In the genomic region with DNA sequence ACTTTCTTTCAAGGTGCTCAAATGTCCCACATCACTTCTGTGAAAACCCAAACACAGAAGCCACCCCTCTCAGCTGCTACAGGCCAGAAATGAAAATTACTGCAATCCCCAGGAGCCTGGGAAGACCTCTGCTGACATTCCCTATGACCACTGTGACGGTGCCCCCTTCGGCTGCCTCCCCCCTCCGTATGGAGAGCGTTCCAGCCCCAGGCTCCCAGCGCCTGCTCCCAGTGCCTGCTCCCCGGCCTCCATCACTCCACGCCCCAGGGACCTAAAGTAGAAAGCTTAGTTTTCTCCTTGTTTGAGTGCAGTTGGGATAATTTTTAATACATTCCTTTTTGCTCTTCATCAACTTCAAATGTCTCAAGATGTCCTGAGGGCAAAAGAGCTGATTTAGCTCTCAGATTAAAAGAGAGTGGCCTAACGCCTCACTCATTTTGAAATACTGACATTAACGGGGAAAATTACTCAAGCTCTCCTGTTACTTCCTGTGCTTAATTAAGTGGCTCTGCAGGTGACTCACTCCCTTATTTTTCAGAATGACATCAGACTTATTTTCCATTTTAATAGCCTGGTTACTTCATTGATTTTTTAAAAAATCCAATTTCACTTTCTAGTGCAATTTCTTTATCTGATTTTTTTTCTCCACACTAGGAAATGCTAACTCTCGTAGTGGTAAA, we compare ENCODE assay signal across 8 cellular contexts.
DNase-seq lines count a peak whose midpoint lies in the region; TF ChIP-seq lines count a peak whose summit lies in the region.
"Not testable (repeated sequence)": the region's sequence is repeated elsewhere in the genome, so short reads cannot be mapped to it uniquely, and the experiment has no call there.

No MANE protein-coding gene starts in this region.

- not testable (repeated sequence) for H3K23ac ChIP-seq in neuronal stem cell (ENCODE audit: low read depth, low read length, poor library complexity)

- H3K9ac ChIP-seq in neuronal stem cell (ENCODE audit: low read depth, low read length, poor library complexity), result not testable (repeated sequence)

- H3K9me3 Mint-ChIP-seq in activated CD4-positive, alpha-beta T cell treated with anti-CD3 and anti-CD28 coated beads, Interleukin-2, amount 10 ng/mL, durations not matched to agents 24 days and 14 days; stimulated activated naive CD8-positive, alpha-beta T cell treated with anti-CD3 and anti-CD28 coated beads, Interleukin-15, Interleukin-2, amounts not matched to agents 100 ng/mL and 50 ng/mL, for 24 hours: not testable (repeated sequence)

- not testable (repeated sequence) for H3K4ac ChIP-seq in neuronal stem cell (ENCODE audit: low read length)

- not testable (repeated sequence) for H3K27me3 ChIP-seq in breast epithelium; hepatocyte; neuronal stem cell (ENCODE audit: control insufficient read depth in 3 of 3, insufficient read depth in 3 of 3, low read depth in 1 of 3, low read length in 3 of 3)

- H2BK120ac ChIP-seq in neuronal stem cell (ENCODE audit: low read depth, low read length), result not testable (repeated sequence)

- H3K36me3 ChIP-seq in breast epithelium; hepatocyte (replicated peaks; ENCODE audit: insufficient read depth, low read depth); neuronal stem cell (replicated peaks in 1 of 2; ENCODE audit: control insufficient read depth in 2 of 2, insufficient read depth in 2 of 2, low read length in 2 of 2): not testable (repeated sequence)

- not testable (repeated sequence) for H3K79me1 ChIP-seq in neuronal stem cell (ENCODE audit: low read depth, low read length)

- H3K79me2 ChIP-seq in hepatocyte, result not testable (repeated sequence)

- not testable (repeated sequence) for TF ChIP-seq POLR2A in breast epithelium (IDR thresholded peaks at IDR 0.05)

- peak; percentile 46 for DNase-seq in ELR (ENCODE audit: low read depth)
- peak; percentile 77 for DNase-seq in M059J (ENCODE audit: low read depth)
- peak; percentile 57 for DNase-seq in activated CD4-positive, alpha-beta T cell treated with anti-CD3 and anti-CD28 coated beads, Interleukin-2, amount 10 ng/mL, durations not matched to agents 24 days and 14 days
- peak; percentile 13 for DNase-seq in activated naive CD4-positive, alpha-beta T cell treated with Interleukin-2 at 50 U/mL for 16 hours
- not testable (repeated sequence) for DNase-seq in breast epithelium (ENCODE audit: low spot score in 2 of 2); neuronal stem cell (ENCODE audit: low spot score)
- DNase-seq in hepatocyte (ENCODE audit: low spot score), result peak; percentile 8

- peaks cover 12% of the 10 kb centered on the region for H3K4me1 Mint-ChIP-seq in activated CD4-positive, alpha-beta T cell treated with anti-CD3 and anti-CD28 coated beads, Interleukin-2, amount 10 ng/mL, durations not matched to agents 24 days and 14 days
- H3K4me1 Mint-ChIP-seq in stimulated activated naive CD8-positive, alpha-beta T cell treated with anti-CD3 and anti-CD28 coated beads, Interleukin-15, Interleukin-2, amounts not matched to agents 100 ng/mL and 50 ng/mL, for 24 hours (ENCODE audit: low read depth), result peaks cover 36% of the 10 kb centered on the region

- H4K91ac ChIP-seq in neuronal stem cell (ENCODE audit: low read depth, low read length, poor library complexity), result not testable (repeated sequence)

- intact Hi-C loops in activated CD4-positive, alpha-beta T cell treated with anti-CD3 and anti-CD28 coated beads, Interleukin-2, amount 10 ng/mL, durations not matched to agents 24 days and 14 days (cut with micrococcal nuclease); breast epithelium (cut with DNase I; ENCODE audit: low total_unique reads): not testable (repeated sequence)

- not testable (repeated sequence) for H3K9me2 ChIP-seq in hepatocyte (replicated peaks; ENCODE audit: insufficient read depth)

- peak overlapping the region; percentile 96 for H3K27ac Mint-ChIP-seq in activated CD4-positive, alpha-beta T cell treated with anti-CD3 and anti-CD28 coated beads, Interleukin-2, amount 10 ng/mL, durations not matched to agents 24 days and 14 days
- H3K27ac Mint-ChIP-seq in stimulated activated naive CD8-positive, alpha-beta T cell treated with anti-CD3 and anti-CD28 coated beads, Interleukin-15, Interleukin-2, amounts not matched to agents 100 ng/mL and 50 ng/mL, for 24 hours, result peak overlapping the region; percentile 98

- not testable (repeated sequence) for H4K20me1 ChIP-seq in hepatocyte (ENCODE audit: insufficient read depth, poor library complexity, severe bottlenecking)

- H3K36me3 Mint-ChIP-seq in activated CD4-positive, alpha-beta T cell treated with anti-CD3 and anti-CD28 coated beads, Interleukin-2, amount 10 ng/mL, durations not matched to agents 24 days and 14 days (ENCODE audit: low read depth); stimulated activated naive CD8-positive, alpha-beta T cell treated with anti-CD3 and anti-CD28 coated beads, Interleukin-15, Interleukin-2, amounts not matched to agents 100 ng/mL and 50 ng/mL, for 24 hours (ENCODE audit: low read depth): not testable (repeated sequence)

- not testable (repeated sequence) for H2BK15ac ChIP-seq in neuronal stem cell (ENCODE audit: low read length)

- H3K18ac ChIP-seq in neuronal stem cell (ENCODE audit: low read length), result peak overlapping the region; percentile 64

- H4K8ac ChIP-seq in neuronal stem cell (ENCODE audit: low read depth, low read length), result not testable (repeated sequence)

- H3K4me3 ChIP-seq in breast epithelium; hepatocyte; neuronal stem cell (ENCODE audit: low read length in 2 of 2): not testable (repeated sequence)

- not testable (repeated sequence) for H3K14ac ChIP-seq in neuronal stem cell (ENCODE audit: low read length)

- H2AK5ac ChIP-seq in neuronal stem cell (ENCODE audit: low read depth, low read length), result not testable (repeated sequence)

- WGBS in hepatocyte (ENCODE audit: low lambda C conversion rate, missing lambda C conversion rate), result 58% methylated on average over 8 of the region's 10 CpGs
- WGBS in neuronal stem cell (ENCODE audit: extremely low coverage in 2 of 2, insufficient read length in 2 of 2, insufficient replicate concordance in 1 of 2), 2 donors, result no CpG with 5 or more reads among the region's 10 CpGs

- not testable (repeated sequence) for H2BK5ac ChIP-seq in neuronal stem cell (ENCODE audit: low read length)

- H2AFZ ChIP-seq in hepatocyte; neuronal stem cell (ENCODE audit: low read length): not testable (repeated sequence)

- H3K9me3 ChIP-seq in breast epithelium; hepatocyte (ENCODE audit: low read depth); neuronal stem cell (replicated peaks in 1 of 2; ENCODE audit: control insufficient read depth in 2 of 2, insufficient read depth in 1 of 2, low read depth in 1 of 2, low read length in 2 of 2): not testable (repeated sequence)

- H3K4me3 Mint-ChIP-seq in activated CD4-positive, alpha-beta T cell treated with anti-CD3 and anti-CD28 coated beads, Interleukin-2, amount 10 ng/mL, durations not matched to agents 24 days and 14 days, result peak overlapping the region; percentile 40
- peak overlapping the region; percentile 54 for H3K4me3 Mint-ChIP-seq in stimulated activated naive CD8-positive, alpha-beta T cell treated with anti-CD3 and anti-CD28 coated beads, Interleukin-15, Interleukin-2, amounts not matched to agents 100 ng/mL and 50 ng/mL, for 24 hours

- H3K27ac ChIP-seq in breast epithelium, result peak overlapping the region; percentile 81 to 88
- H3K27ac ChIP-seq in hepatocyte; neuronal stem cell (replicated peaks; ENCODE audit: low read length): not testable (repeated sequence)

- H2BK12ac ChIP-seq in neuronal stem cell (ENCODE audit: low read length), result not testable (repeated sequence)

- H3K4me1 ChIP-seq in breast epithelium; hepatocyte (ENCODE audit: insufficient read depth); neuronal stem cell (ENCODE audit: control insufficient read depth in 2 of 2, insufficient read depth in 1 of 2, low read depth in 1 of 2, low read length in 2 of 2): not testable (repeated sequence)

- not testable (repeated sequence) for H3K27me3 Mint-ChIP-seq in activated CD4-positive, alpha-beta T cell treated with anti-CD3 and anti-CD28 coated beads, Interleukin-2, amount 10 ng/mL, durations not matched to agents 24 days and 14 days; stimulated activated naive CD8-positive, alpha-beta T cell treated with anti-CD3 and anti-CD28 coated beads, Interleukin-15, Interleukin-2, amounts not matched to agents 100 ng/mL and 50 ng/mL, for 24 hours

- not testable (repeated sequence) for H3K4me2 ChIP-seq in hepatocyte; neuronal stem cell (ENCODE audit: insufficient read depth, low read length, poor library complexity, severe bottlenecking)

- TF ChIP-seq CTCF in breast epithelium (IDR thresholded peaks at IDR 0.05); hepatocyte (IDR thresholded peaks at IDR 0.05; ENCODE audit: poor library complexity): not testable (repeated sequence)
